Comparison of ENCODE assay signal across 18 cellular contexts in genomic region chr2:240571314-240571973, GRCh38. TPM values are rescaled to one million over a fixed set of nuclear protein-coding genes. Genes with fewer than 3 reads are reported as not detected.
DNase-seq lines count a peak whose midpoint lies in the region; ATAC-seq and TF ChIP-seq lines count a peak whose summit lies in the region.
"Had no signal": no experiment of that assay in that cellular context is flagged by ENCODE, and none has a peak within 500 bp of the region (broad histone marks: within the 10 kb centered on the region; RNA-seq: fewer than 3 reads in every experiment).

No MANE protein-coding gene starts in this region.

- no peaks in the 10 kb centered on the region for H3K27me3 ChIP-seq in right lobe of liver
- no peaks in the 10 kb centered on the region for H3K27me3 ChIP-seq in transverse colon
- H3K27me3 ChIP-seq: esophagus muscularis mucosa, hepatocyte, neutrophil had no signal

- H3K27ac ChIP-seq in right lobe of liver (no peak overlapping the region), transverse colon (no peak overlapping the region)
- H3K27ac ChIP-seq: esophagus muscularis mucosa, hepatocyte, neutrophil had no signal

- intact Hi-C loops in right lobe of liver (cut with DNase I), result no loop called here
- intact Hi-C loops in transverse colon (cut with DNase I; ENCODE audit: low total_unique reads), result no loop called here

- no peak for TF ChIP-seq POLR2A in right lobe of liver (IDR thresholded peaks at IDR 0.05)
- no peak for TF ChIP-seq POLR2A in transverse colon (IDR thresholded peaks at IDR 0.05)

- TF ChIP-seq EP300 in transverse colon (IDR thresholded peaks at IDR 0.05; ENCODE audit: low read depth), result no peak

- no peak for ATAC-seq in activated T-helper 17 cell treated with anti-CD3 and anti-CD28 coated beads, Interleukin-2, amount 50 U/mL, for 72 hours (replicated peaks)
- ATAC-seq in right lobe of liver (no peak), HG03442 (IDR thresholded peaks at IDR 0.05; ENCODE audit: unreplicated experiment) (no peak)

- H3K4me1 ChIP-seq in right lobe of liver (peaks cover 0 to 31% (median 13%) of the 10 kb centered on the region in 4 donors), transverse colon (peaks cover 28 to 37% (median 33%) of the 10 kb centered on the region in 4 donors)

- no peak for TF ChIP-seq CTCF in right lobe of liver (IDR thresholded peaks at IDR 0.05)
- no peak for TF ChIP-seq CTCF in transverse colon (IDR thresholded peaks at IDR 0.05)

- WGBS in right lobe of liver (ENCODE audit: insufficient coverage, low coverage, low lambda C conversion rate, missing lambda C conversion rate), result 97% methylated on average over 4 of the region's 18 CpGs
- 82 to 84% methylated on average over 7 to 18 of the region's 18 CpGs for WGBS in transverse colon (ENCODE audit: low coverage in 1 of 2), 2 donors

- peaks cover 0 to 15% (median 2%) of the 10 kb centered on the region in 4 donors for H3K36me3 ChIP-seq in right lobe of liver
- peaks cover 0 to 8% (median 0%) of the 10 kb centered on the region in 4 donors for H3K36me3 ChIP-seq in transverse colon

- H3K4me1 Mint-ChIP-seq in activated T-helper 17 cell treated with anti-CD3 and anti-CD28 coated beads, Interleukin-2, amount 50 U/mL, for 72 hours, result peaks cover 5% of the 10 kb centered on the region

- no peak overlapping the region for H3K4me3 Mint-ChIP-seq in activated T-helper 17 cell treated with anti-CD3 and anti-CD28 coated beads, Interleukin-2, amount 50 U/mL, for 72 hours

- peak; percentile 60 for DNase-seq in activated effector memory CD4-positive, alpha-beta T cell treated with anti-CD3 and anti-CD28 coated beads, Interleukin-2, amount 50 U/mL, for 16 hours
- no peak for DNase-seq in activated effector memory CD4-positive, alpha-beta T cell treated with Interleukin-2 at 50 U/mL for 16 hours
- DNase-seq in right lobe of liver, result peak; percentile 15 to 52 (median 43)
- peak; percentile 4 for DNase-seq in transverse colon
- no peak for DNase-seq in NCI-H1930 (lab: John Stamatoyannopoulos, UW)
- no peak for DNase-seq in glomerular visceral epithelial cell (ENCODE audit: extremely low spot score)
- DNase-seq: amniotic stem cell; DMS153; NCI-H1092; NCI-H446 treated with DMSO at 0.1 percent for 48 hours; RPMI8226; stimulated activated CD4-positive, alpha-beta T cell treated with anti-CD3 and anti-CD28 coated beads, Interleukin-12 subunit alpha, Interleukin-12 subunit beta, amount 100 ng/mL, for 4 hours had no signal

- peaks cover 14% of the 10 kb centered on the region for H3K36me3 Mint-ChIP-seq in activated T-helper 17 cell treated with anti-CD3 and anti-CD28 coated beads, Interleukin-2, amount 50 U/mL, for 72 hours (ENCODE audit: low read depth)

- in situ Hi-C loops in transverse colon (cut with MboI; ENCODE audit: low pct_ligation_motif_present in 1 of 4, low pct_unique_long_range_greater_than_20kb in 1 of 4, low sequenced_read_pairs in 3 of 4), result no loop called here

- H3K27me3 Mint-ChIP-seq in activated T-helper 17 cell treated with anti-CD3 and anti-CD28 coated beads, Interleukin-2, amount 50 U/mL, for 72 hours, result no peaks in the 10 kb centered on the region
- H3K27me3 Mint-ChIP-seq: dendritic cell treated with granulocyte-macrophage colony-stimulating factor and Interleukin-4, amounts not matched to agents 40 ng/mL and 50 ng/mL, for 4 days had no signal

- peak overlapping the region; percentile 6 for H3K27ac Mint-ChIP-seq in activated T-helper 17 cell treated with anti-CD3 and anti-CD28 coated beads, Interleukin-2, amount 50 U/mL, for 72 hours
- H3K27ac Mint-ChIP-seq: dendritic cell treated with granulocyte-macrophage colony-stimulating factor and Interleukin-4, amounts not matched to agents 40 ng/mL and 50 ng/mL, for 4 days had no signal

- no peaks in the 10 kb centered on the region for H3K9me3 ChIP-seq in right lobe of liver
- no peaks in the 10 kb centered on the region for H3K9me3 ChIP-seq in transverse colon
- H3K9me3 ChIP-seq: esophagus muscularis mucosa, neutrophil had no signal

- H3K9me3 Mint-ChIP-seq in activated T-helper 17 cell treated with anti-CD3 and anti-CD28 coated beads, Interleukin-2, amount 50 U/mL, for 72 hours, result no peaks in the 10 kb centered on the region
- H3K9me3 Mint-ChIP-seq: dendritic cell treated with granulocyte-macrophage colony-stimulating factor and Interleukin-4, amounts not matched to agents 40 ng/mL and 50 ng/mL, for 4 days had no signal

- H3K4me3 ChIP-seq in right lobe of liver (no peak overlapping the region), transverse colon (no peak overlapping the region)
- H3K4me3 ChIP-seq: esophagus muscularis mucosa, hepatocyte had no signal

RNA-seq across cellular contexts. Expression of gene RNPEPL1, which starts 3.2 kb away (rescaled TPM):
- total RNA-seq in activated T-helper 17 cell treated with anti-CD3 and anti-CD28 coated beads, Interleukin-2, amount 50 U/mL, for 72 hours, result 10 to 100 TPM; 27.2 to 52.7 TPM
- total RNA-seq in right lobe of liver, result 100 to 1,000 TPM in 1 of 6 experiments, 10 to 100 TPM in 5; 24.7 to 105 (median 31.0) TPM
- total RNA-seq in transverse colon, result 100 to 1,000 TPM; 118 to 208 (median 151) TPM

RNA-seq across cellular contexts. Expression of gene DUSP28, which starts 11.3 kb away (rescaled TPM):
- 1 to 10 TPM; 3.6 to 8.3 TPM for total RNA-seq in activated T-helper 17 cell treated with anti-CD3 and anti-CD28 coated beads, Interleukin-2, amount 50 U/mL, for 72 hours
- total RNA-seq in right lobe of liver (1 to 10 TPM; 1.3 to 3.5 (median 2.1) TPM), transverse colon (10 to 100 TPM in 1 of 4 donors, 1 to 10 TPM in 3; 3.4 to 10.8 (median 6.2) TPM)

RNA-seq across cellular contexts. Expression of gene ANKMY1, which starts 13.7 kb away (rescaled TPM):
- total RNA-seq in activated T-helper 17 cell treated with anti-CD3 and anti-CD28 coated beads, Interleukin-2, amount 50 U/mL, for 72 hours, result 10 to 100 TPM; 14.5 to 28.8 TPM
- total RNA-seq in right lobe of liver (10 to 100 TPM in 1 of 6 experiments, 1 to 10 TPM in 5; 6.6 to 11.0 (median 9.0) TPM), transverse colon (10 to 100 TPM; 15.1 to 64.0 (median 27.5) TPM)

RNA-seq across cellular contexts. Expression of gene CAPN10, which starts 15.1 kb away (rescaled TPM):
- total RNA-seq in activated T-helper 17 cell treated with anti-CD3 and anti-CD28 coated beads, Interleukin-2, amount 50 U/mL, for 72 hours, result 10 to 100 TPM; 28.6 to 42.3 TPM
- total RNA-seq in right lobe of liver, result 10 to 100 TPM in 2 of 6 experiments, 1 to 10 TPM in 4; 7.2 to 13.8 (median 9.1) TPM
- 100 to 1,000 TPM in 1 of 4 donors, 10 to 100 TPM in 3; 41.9 to 118 (median 48.7) TPM for total RNA-seq in transverse colon

RNA-seq across cellular contexts. Expression of gene GPR35, which starts 53.8 kb away (rescaled TPM):
- 1 to 10 TPM; 2.0 to 4.4 TPM for total RNA-seq in activated T-helper 17 cell treated with anti-CD3 and anti-CD28 coated beads, Interleukin-2, amount 50 U/mL, for 72 hours
- total RNA-seq in right lobe of liver, result 1 to 10 TPM in 2 of 6 experiments, under 1 TPM in 4; 0.11 to 1.2 (median 0.72) TPM
- 100 to 1,000 TPM in 3 of 4 donors, 10 to 100 TPM in 1; 91.1 to 244 (median 136) TPM for total RNA-seq in transverse colon

Comparison
In these comparisons a context has a peak if more than half of its experiments do, and no peak if none do; other contexts are left out.
1. DNase-seq: peak in activated effector memory CD4-positive, alpha-beta T cell treated with anti-CD3 and anti-CD28 coated beads, Interleukin-2, amount 50 U/mL, for 16 hours (single experiment), right lobe of liver (3 of 3) and transverse colon (single experiment); none in activated effector memory CD4-positive, alpha-beta T cell treated with Interleukin-2 at 50 U/mL for 16 hours (single experiment), NCI-H1930 (0 of 2) and glomerular visceral epithelial cell (single experiment).